9 cellular contexts compared by ENCODE assay signal in the genomic region with DNA sequence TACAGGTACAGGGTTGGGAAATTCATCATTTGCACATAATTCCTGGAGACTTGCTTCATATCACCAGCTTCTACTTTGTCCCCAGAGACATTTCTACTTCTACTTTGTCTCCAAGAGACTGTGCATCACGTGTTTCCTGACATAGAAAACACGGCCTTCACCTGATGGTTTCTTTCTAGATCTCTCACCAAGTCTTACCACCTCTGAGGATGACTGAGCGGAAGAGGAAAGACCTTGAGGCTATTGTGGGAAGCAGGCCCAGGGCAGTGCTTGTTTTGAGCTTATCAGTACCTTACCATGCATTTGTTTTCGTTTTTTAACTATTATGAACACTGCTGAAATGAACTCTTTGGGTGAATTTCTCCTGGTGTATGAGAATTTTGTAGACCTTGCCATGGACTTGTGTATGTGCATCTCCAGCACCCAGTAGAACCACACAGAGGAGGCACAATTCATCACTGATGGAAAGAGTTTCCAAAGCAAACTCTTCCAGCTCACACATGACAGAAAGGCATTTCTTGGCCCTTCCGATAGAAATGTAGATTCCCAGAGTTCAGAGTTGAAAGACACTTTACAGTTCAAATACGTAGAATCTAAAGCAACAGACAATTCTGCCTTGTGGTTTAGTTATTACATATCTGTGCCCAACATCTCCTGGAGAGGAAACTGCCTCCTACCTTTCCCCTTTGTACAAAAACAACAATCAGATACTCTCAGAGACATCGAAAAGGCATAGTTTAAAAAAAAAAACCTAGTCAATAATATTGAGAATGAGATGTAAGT.
DNase-seq lines count a peak whose midpoint lies in the region; ATAC-seq lines count a peak whose summit lies in the region.
"Had no signal": no experiment of that assay in that cellular context is flagged by ENCODE, and none has a peak within 500 bp of the region (broad histone marks: within the 10 kb centered on the region; RNA-seq: fewer than 3 reads in every experiment).

No MANE protein-coding gene starts in this region.

- H3K27ac Mint-ChIP-seq in activated T-helper 17 cell treated with anti-CD3 and anti-CD28 coated beads, Interleukin-2, amount 50 U/mL, for 72 hours = peak overlapping the region; percentile 90

- H3K27me3 ChIP-seq in aorta (ENCODE audit: control insufficient read depth in 1 of 2, insufficient read depth in 2 of 2, low read length in 1 of 2) = no peaks in the 10 kb centered on the region

- peak overlapping the region; percentile 73 for H3K4me3 Mint-ChIP-seq in activated T-helper 17 cell treated with anti-CD3 and anti-CD28 coated beads, Interleukin-2, amount 50 U/mL, for 72 hours

- H3K4me1 Mint-ChIP-seq in activated T-helper 17 cell treated with anti-CD3 and anti-CD28 coated beads, Interleukin-2, amount 50 U/mL, for 72 hours = peaks cover 52% of the 10 kb centered on the region

- H3K27ac ChIP-seq in aorta (ENCODE audit: low read depth in 1 of 2, low read length in 2 of 2) (no peak overlapping the region), caudate nucleus (ENCODE audit: low read depth, low read length) (no peak overlapping the region)

- peak overlapping the region; percentile 28 for H3K4me3 ChIP-seq in Jurkat, Clone E6-1 (ENCODE audit: low read length)
- no peak overlapping the region for H3K4me3 ChIP-seq in aorta (ENCODE audit: low read length in 2 of 2)

- intact Hi-C loops in aorta (cut with DNase I) = no loop called here

- no peaks in the 10 kb centered on the region for H3K27me3 Mint-ChIP-seq in activated T-helper 17 cell treated with anti-CD3 and anti-CD28 coated beads, Interleukin-2, amount 50 U/mL, for 72 hours

- H3K9me3 ChIP-seq in aorta (ENCODE audit: control insufficient read depth, low read length) = peaks cover 4% of the 10 kb centered on the region

- peak; percentile 84 for ATAC-seq in activated T-helper 17 cell treated with anti-CD3 and anti-CD28 coated beads, Interleukin-2, amount 50 U/mL, for 72 hours (replicated peaks)
- ATAC-seq in HG03025 (IDR thresholded peaks at IDR 0.05; ENCODE audit: low FRiP score, unreplicated experiment) (no peak), aorta (ENCODE audit: low FRiP score) (no peak)

- H3K36me3 Mint-ChIP-seq in activated T-helper 17 cell treated with anti-CD3 and anti-CD28 coated beads, Interleukin-2, amount 50 U/mL, for 72 hours (ENCODE audit: low read depth) = no peaks in the 10 kb centered on the region

- H3K36me3 ChIP-seq in aorta (ENCODE audit: control insufficient read depth in 1 of 2, insufficient read depth in 2 of 2, low read length in 1 of 2) = no peaks in the 10 kb centered on the region

- no peaks in the 10 kb centered on the region for H3K4me1 ChIP-seq in aorta (ENCODE audit: control insufficient read depth in 1 of 2, insufficient read depth in 2 of 2, low read length in 2 of 2)

- DNase-seq in GM19238 (ENCODE audit: insufficient read length, low spot score) (peak; percentile 44), aorta (no peak), NCI-H526 (lab: John Stamatoyannopoulos, UW) (no peak), caudate nucleus (lab: John Stamatoyannopoulos, UW) (no peak)
- peak; percentile 99 for DNase-seq in Jurkat, Clone E6-1 (ENCODE audit: low read depth, low spot score)
- DNase-seq in stimulated activated CD4-positive, alpha-beta T cell treated with anti-CD3 and anti-CD28 coated beads, TNF-alpha, amount 100 ng/mL, for 48 hours (ENCODE audit: low read depth in 3 of 3) = peak; percentile 32 to 42 (median 34)
- DNase-seq: cortex of kidney had no signal

- WGBS in aorta, 2 donors = 68 to 73% methylated on average over 7 of the region's 7 CpGs

- H3K9me3 Mint-ChIP-seq in activated T-helper 17 cell treated with anti-CD3 and anti-CD28 coated beads, Interleukin-2, amount 50 U/mL, for 72 hours = peaks cover 5% of the 10 kb centered on the region

Comparison
In these comparisons a context has a peak if more than half of its experiments do, and no peak if none do; other contexts are left out.
1. DNase-seq: peak in GM19238 (single experiment), Jurkat, Clone E6-1 (single experiment) and stimulated activated CD4-positive, alpha-beta T cell treated with anti-CD3 and anti-CD28 coated beads, TNF-alpha, amount 100 ng/mL, for 48 hours (3 of 3); none in aorta (0 of 2), NCI-H526 (0 of 2) and caudate nucleus (0 of 61).